Comparison of ENCODE assay signal across 1 cellular context in genomic region chr10:12605580-12606405, GRCh38.
TF ChIP-seq lines count a peak whose summit lies in the region.

No MANE protein-coding gene starts in this region.

TF ChIP-seq in GM23338, 12 proteins besides CTCF, POLR2A, EP300 and RAD21 (continued from another document):
- TF ChIP-seq STAT1 (IDR thresholded peaks at IDR 0.05; ENCODE audit: unreplicated experiment) (no peak), EZH2 (IDR thresholded peaks at IDR 0.05; ENCODE audit: low read depth, unreplicated experiment) (no peak), NANOG (IDR thresholded peaks at IDR 0.05; ENCODE audit: borderline replicate concordance) (no peak), JUNB (IDR thresholded peaks at IDR 0.05; ENCODE audit: unreplicated experiment) (no peak), ZNF331 (CRISPR knock-in tag; IDR thresholded peaks at IDR 0.05; ENCODE audit: low read depth) (no peak)
